Comparison of ENCODE assay signal across 8 cellular contexts in genomic region chr19:49056101-49056901, GRCh38. TPM values are rescaled to one million over a fixed set of nuclear protein-coding genes. Genes with fewer than 3 reads are reported as not detected.
A peak's percentile ranks its signal among the peaks of the same experiment; 100 is the strongest.
DNase-seq lines count a peak whose midpoint lies in the region; ATAC-seq and TF ChIP-seq lines count a peak whose summit lies in the region.

No MANE protein-coding gene starts in this region.

- POLR2A ChIA-PET in activated CD4-positive, alpha-beta T cell treated with anti-CD3 and anti-CD28 coated beads, Interleukin-2, amount 10 ng/mL, durations not matched to agents 7 days and 5 days (lab: Charles Lee) = no interaction called here

- H3K4me1 ChIP-seq in KMS-11 (ENCODE audit: low read depth, poor library complexity, severe bottlenecking) = peaks cover 8% of the 10 kb centered on the region

- peak overlapping the region; percentile 98 for H3K4me2 ChIP-seq in KMS-11

- peak overlapping the region; percentile 51 for H3K4me3 Mint-ChIP-seq in activated CD4-positive, alpha-beta T cell treated with anti-CD3 and anti-CD28 coated beads, Interleukin-2, amount 10 ng/mL, durations not matched to agents 7 days and 5 days
- H3K4me3 Mint-ChIP-seq in stimulated activated effector memory CD8-positive, alpha-beta T cell treated with anti-CD3 and anti-CD28 coated beads, Interleukin-12 subunit alpha, Interleukin-12 subunit beta, amount 100 ng/mL, for 72 hours = peak overlapping the region; percentile 88

- CTCF ChIA-PET in activated CD4-positive, alpha-beta T cell treated with anti-CD3 and anti-CD28 coated beads, Interleukin-2, amount 10 ng/mL, durations not matched to agents 7 days and 5 days (lab: Charles Lee) = interaction anchor here (0.6 to 2.0 kb wide), 5 partner anchors 10 to 363 kb away, joined by 3 to 6 read pairs (median 3); no protein-coding TSS in a partner anchor

- H3K27me3 ChIP-seq in GM06990 (replicated peaks; ENCODE audit: control insufficient read depth, insufficient read depth, low read length) = peaks cover 4% of the 10 kb centered on the region; the same call in 1 of the 2 replicates
- peaks cover 84% of the 10 kb centered on the region for H3K27me3 ChIP-seq in KMS-11 (ENCODE audit: insufficient read depth, low read depth)

- H3K4me3 ChIP-seq in GM06990 (replicated peaks; ENCODE audit: low read depth, low read length) (peak overlapping the region; percentile 47), KMS-11 (IDR thresholded peaks at IDR 0.05; ENCODE audit: insufficient read depth, low read depth, low read length) (no peak overlapping the region)

- ATAC-seq in stimulated activated effector memory CD8-positive, alpha-beta T cell treated with anti-CD3 and anti-CD28 coated beads, Interleukin-12 subunit alpha, Interleukin-12 subunit beta, amount 100 ng/mL, for 72 hours = peak; percentile 84
- ATAC-seq in GM21526 (IDR thresholded peaks at IDR 0.05; ENCODE audit: low FRiP score, unreplicated experiment) = no peak

- no peaks in the 10 kb centered on the region for H3K36me3 Mint-ChIP-seq in activated CD4-positive, alpha-beta T cell treated with anti-CD3 and anti-CD28 coated beads, Interleukin-2, amount 10 ng/mL, durations not matched to agents 7 days and 5 days (ENCODE audit: low read depth)
- no peaks in the 10 kb centered on the region for H3K36me3 Mint-ChIP-seq in stimulated activated effector memory CD8-positive, alpha-beta T cell treated with anti-CD3 and anti-CD28 coated beads, Interleukin-12 subunit alpha, Interleukin-12 subunit beta, amount 100 ng/mL, for 72 hours

- H3K27ac ChIP-seq in KMS-11 = no peak overlapping the region

- H3K27me3 Mint-ChIP-seq in activated CD4-positive, alpha-beta T cell treated with anti-CD3 and anti-CD28 coated beads, Interleukin-2, amount 10 ng/mL, durations not matched to agents 7 days and 5 days = peaks cover 54% of the 10 kb centered on the region

- peaks cover 23% of the 10 kb centered on the region for H3K4me1 Mint-ChIP-seq in activated CD4-positive, alpha-beta T cell treated with anti-CD3 and anti-CD28 coated beads, Interleukin-2, amount 10 ng/mL, durations not matched to agents 7 days and 5 days
- peaks cover 35% of the 10 kb centered on the region for H3K4me1 Mint-ChIP-seq in stimulated activated effector memory CD8-positive, alpha-beta T cell treated with anti-CD3 and anti-CD28 coated beads, Interleukin-12 subunit alpha, Interleukin-12 subunit beta, amount 100 ng/mL, for 72 hours

- DNase-seq in GM06990 (ENCODE audit: extremely low read depth, insufficient read length) (peak; percentile 62), medulla oblongata (ENCODE audit: extremely low spot score) (peak; percentile 32), kidney glomerular epithelial cell (lab: John Stamatoyannopoulos, UW) (no peak)
- DNase-seq in activated CD4-positive, alpha-beta T cell treated with anti-CD3 and anti-CD28 coated beads, Interleukin-2, amount 10 ng/mL, durations not matched to agents 7 days and 5 days = peak; percentile 41
- peak; percentile 21 for DNase-seq in effector CD4-positive, alpha-beta T cell
- DNase-seq in stimulated activated effector memory CD8-positive, alpha-beta T cell treated with anti-CD3 and anti-CD28 coated beads, Interleukin-12 subunit alpha, Interleukin-12 subunit beta, amount 100 ng/mL, for 72 hours (ENCODE audit: low spot score in 2 of 2) = peak; percentile 49 to 82

- no peaks in the 10 kb centered on the region for H3K79me2 ChIP-seq in KMS-11 (ENCODE audit: insufficient read depth, low read depth)

- peak overlapping the region; percentile 98 for H2AFZ ChIP-seq in KMS-11 (ENCODE audit: low read depth)

- TF ChIP-seq CTCF in GM06990 (IDR thresholded peaks at IDR 0.05; ENCODE audit: insufficient read depth, low read length, poor library complexity, severe bottlenecking) (peak; percentile 18), KMS-11 (conservative IDR thresholded peaks at IDR 0.05; ENCODE audit: low read depth, low read length) (peak; percentile 41; the same call in 1 of the 2 replicates)

- no peaks in the 10 kb centered on the region for H4K20me1 ChIP-seq in KMS-11 (ENCODE audit: insufficient read depth)

- H3K36me3 ChIP-seq in GM06990 (ENCODE audit: control insufficient read depth, insufficient read depth, low read length) (no peaks in the 10 kb centered on the region), KMS-11 (ENCODE audit: insufficient read depth) (no peaks in the 10 kb centered on the region)

- no peak overlapping the region for H3K9ac ChIP-seq in KMS-11

- no peak overlapping the region for H3K27ac Mint-ChIP-seq in activated CD4-positive, alpha-beta T cell treated with anti-CD3 and anti-CD28 coated beads, Interleukin-2, amount 10 ng/mL, durations not matched to agents 7 days and 5 days
- no peak overlapping the region for H3K27ac Mint-ChIP-seq in stimulated activated effector memory CD8-positive, alpha-beta T cell treated with anti-CD3 and anti-CD28 coated beads, Interleukin-12 subunit alpha, Interleukin-12 subunit beta, amount 100 ng/mL, for 72 hours

- no peaks in the 10 kb centered on the region for H3K9me3 Mint-ChIP-seq in activated CD4-positive, alpha-beta T cell treated with anti-CD3 and anti-CD28 coated beads, Interleukin-2, amount 10 ng/mL, durations not matched to agents 7 days and 5 days
- H3K9me3 Mint-ChIP-seq in stimulated activated effector memory CD8-positive, alpha-beta T cell treated with anti-CD3 and anti-CD28 coated beads, Interleukin-12 subunit alpha, Interleukin-12 subunit beta, amount 100 ng/mL, for 72 hours = no peaks in the 10 kb centered on the region

RNA-seq across cellular contexts. Expression of gene CGB7, which starts 1.2 kb away (rescaled TPM):
- total RNA-seq in activated CD4-positive, alpha-beta T cell treated with anti-CD3 and anti-CD28 coated beads, Interleukin-2, amount 10 ng/mL, durations not matched to agents 7 days and 5 days = not detected

RNA-seq across cellular contexts. Expression of gene CGB8, which starts 7.4 kb away (rescaled TPM):
- total RNA-seq in activated CD4-positive, alpha-beta T cell treated with anti-CD3 and anti-CD28 coated beads, Interleukin-2, amount 10 ng/mL, durations not matched to agents 7 days and 5 days = not detected

RNA-seq across cellular contexts. Expression of gene NTF4, which starts 8.3 kb away (rescaled TPM):
- not detected for total RNA-seq in activated CD4-positive, alpha-beta T cell treated with anti-CD3 and anti-CD28 coated beads, Interleukin-2, amount 10 ng/mL, durations not matched to agents 7 days and 5 days

RNA-seq across cellular contexts. Expression of gene CGB5, which starts 12.7 kb away (rescaled TPM):
- total RNA-seq in activated CD4-positive, alpha-beta T cell treated with anti-CD3 and anti-CD28 coated beads, Interleukin-2, amount 10 ng/mL, durations not matched to agents 7 days and 5 days = not detected

RNA-seq across cellular contexts. Expression of gene KCNA7, which starts 16.2 kb away (rescaled TPM):
- total RNA-seq in activated CD4-positive, alpha-beta T cell treated with anti-CD3 and anti-CD28 coated beads, Interleukin-2, amount 10 ng/mL, durations not matched to agents 7 days and 5 days = not detected
